ENCODE assay signal across 21 cellular contexts in genomic region chr2:240051697-240052096, GRCh38. TPM values are rescaled to one million over a fixed set of nuclear protein-coding genes. Genes with fewer than 3 reads are reported as not detected.
DNase-seq lines count a peak whose midpoint lies in the region; ATAC-seq and TF ChIP-seq lines count a peak whose summit lies in the region.
"Had no signal": no experiment of that assay in that cellular context is flagged by ENCODE, and none has a peak within 500 bp of the region (broad histone marks: within the 10 kb centered on the region; RNA-seq: fewer than 3 reads in every experiment).

No MANE protein-coding gene starts in this region.

- no peaks in the 10 kb centered on the region for H3K9me3 ChIP-seq in CD8-positive, alpha-beta T cell (ENCODE audit: low read length)
- H3K9me3 ChIP-seq: SJCRH30 had no signal

- peak overlapping the region in 21 of 59 donors; percentile 0 to 48 (median 11) for H3K4me3 ChIP-seq in dorsolateral prefrontal cortex
- H3K4me3 ChIP-seq in CD8-positive, alpha-beta T cell (ENCODE audit: low read depth, low read length) = no peak overlapping the region
- H3K4me3 ChIP-seq: PC-9, SJCRH30 had no signal

- no peaks in the 10 kb centered on the region for H3K9me3 Mint-ChIP-seq in CD8-positive, alpha-beta T cell
- H3K9me3 Mint-ChIP-seq: H9 had no signal

- POLR2A ChIA-PET in CD8-positive, alpha-beta T cell (lab: Charles Lee) = no interaction called here

- TF ChIP-seq CTCF in dorsolateral prefrontal cortex (IDR thresholded peaks at IDR 0.05 in 54 of 56, conservative IDR thresholded peaks at IDR 0.05 in 2 of 56; ENCODE audit: low read depth in 1 of 56, partially characterized antibody in 56 of 56) = peak in 8 of 56 donors; percentile 5 to 35 (median 18)
- TF ChIP-seq CTCF in CD8-positive, alpha-beta T cell (IDR thresholded peaks at IDR 0.05) = no peak

- H3K4me1 ChIP-seq in CD8-positive, alpha-beta T cell (ENCODE audit: insufficient read depth, low read length) = no peaks in the 10 kb centered on the region
- H3K4me1 ChIP-seq: SJCRH30 had no signal

- no peaks in the 10 kb centered on the region for H3K36me3 Mint-ChIP-seq in CD8-positive, alpha-beta T cell

- CTCF ChIA-PET in CD8-positive, alpha-beta T cell (lab: Charles Lee) = interaction anchor here (0.7 to 3.3 kb wide), 3 partner anchors 10 to 456 kb away, joined by 3 to 12 read pairs (median 11); no protein-coding TSS in a partner anchor

- H3K4me3 Mint-ChIP-seq in CD8-positive, alpha-beta T cell = no peak overlapping the region
- H3K4me3 Mint-ChIP-seq: H9 had no signal

- no peak overlapping the region for H3K27ac Mint-ChIP-seq in CD8-positive, alpha-beta T cell
- H3K27ac Mint-ChIP-seq: H9 had no signal

- ATAC-seq in left lobe of liver (no peak), GM18517 (IDR thresholded peaks at IDR 0.05; ENCODE audit: unreplicated experiment) (no peak)
- ATAC-seq in CD8-positive, alpha-beta T cell = no peak

- DNase-seq in NCI-H1048 (lab: John Stamatoyannopoulos, UW) (peak; percentile 24), dorsolateral prefrontal cortex (no peak), medulla oblongata (ENCODE audit: extremely low spot score) (peak; percentile 84), superior temporal gyrus (ENCODE audit: extremely low spot score) (peak; percentile 90), left lobe of liver (ENCODE audit: low spot score) (no peak), OCI-M2 (lab: John Stamatoyannopoulos, UW; ENCODE audit: unreplicated experiment) (no peak)
- DNase-seq in CD8-positive, alpha-beta T cell = no peak
- DNase-seq: DMS 273 treated with DMSO at 0.1 percent for 48 hours, DND-41, H9, KG1, MV-4-11, NCI-H1417 treated with DMSO at 0.1 percent for 48 hours, NCI-H1930, NCI-H345, NCI-H526, PC-9, SJCRH30 had no signal

- H3K27me3 ChIP-seq in dorsolateral prefrontal cortex = peaks cover 0 to 9% (median 0%) of the 10 kb centered on the region in 45 donors
- H3K27me3 ChIP-seq in CD8-positive, alpha-beta T cell (ENCODE audit: insufficient read depth, low read length) = peaks cover 8% of the 10 kb centered on the region

- no peaks in the 10 kb centered on the region for H3K36me3 ChIP-seq in CD8-positive, alpha-beta T cell (ENCODE audit: insufficient read depth, low read length)
- H3K36me3 ChIP-seq: SJCRH30 had no signal

- intact Hi-C loops in dorsolateral prefrontal cortex (cut with DNase I) = loop anchor here in 1 of 2 donors (10.0 kb wide), 1 partner anchor 383 kb away; the partner anchor contains the start of gene GPC1
- intact Hi-C loops in CD8-positive, alpha-beta T cell (cut with DNase I, micrococcal nuclease) = no loop called here

- peak overlapping the region; percentile 43 to 99 (median 95) for H3K27ac ChIP-seq in dorsolateral prefrontal cortex
- H3K27ac ChIP-seq in CD8-positive, alpha-beta T cell (ENCODE audit: low read depth, low read length) = no peak overlapping the region
- H3K27ac ChIP-seq: PC-9, SJCRH30 had no signal

- H3K4me1 Mint-ChIP-seq in CD8-positive, alpha-beta T cell (ENCODE audit: low read depth) = no peaks in the 10 kb centered on the region

- H3K27me3 Mint-ChIP-seq in CD8-positive, alpha-beta T cell (ENCODE audit: low read depth) = peaks cover 34% of the 10 kb centered on the region

RNA-seq across cellular contexts. Expression of gene OR6B3, which starts 1.6 kb away (rescaled TPM):
- total RNA-seq in dorsolateral prefrontal cortex (under 1 TPM in 8 of 120 experiments, not detected in 112; 0.50 to 0.98 (median 0.57) TPM), left lobe of liver (not detected)
- not detected for total RNA-seq in CD8-positive, alpha-beta T cell
- total RNA-seq: A673, G401, H9, PC-9, SJCRH30 had no signal

RNA-seq across cellular contexts. Expression of gene OR6B2, which starts 21.5 kb away (rescaled TPM):
- total RNA-seq in dorsolateral prefrontal cortex = not detected
- not detected for total RNA-seq in left lobe of liver
- not detected for total RNA-seq in CD8-positive, alpha-beta T cell
- total RNA-seq: A673, G401, H9, PC-9, SJCRH30 had no signal

RNA-seq across cellular contexts. Expression of gene NDUFA10, which starts 26.6 kb away (rescaled TPM):
- 100 to 1,000 TPM; 113 to 234 (median 181) TPM for total RNA-seq in dorsolateral prefrontal cortex
- total RNA-seq in left lobe of liver = 126 TPM
- total RNA-seq in CD8-positive, alpha-beta T cell = 10 to 100 TPM; 98.2 to 99.8 TPM

Comparison
In these comparisons a context has a peak if more than half of its experiments do, and no peak if none do; other contexts are left out.
1. DNase-seq: peak in NCI-H1048 (single experiment), medulla oblongata (single experiment) and superior temporal gyrus (single experiment); none in dorsolateral prefrontal cortex (0 of 10), left lobe of liver (single experiment), CD8-positive, alpha-beta T cell (0 of 7) and OCI-M2 (single experiment).